In the genomic region with DNA sequence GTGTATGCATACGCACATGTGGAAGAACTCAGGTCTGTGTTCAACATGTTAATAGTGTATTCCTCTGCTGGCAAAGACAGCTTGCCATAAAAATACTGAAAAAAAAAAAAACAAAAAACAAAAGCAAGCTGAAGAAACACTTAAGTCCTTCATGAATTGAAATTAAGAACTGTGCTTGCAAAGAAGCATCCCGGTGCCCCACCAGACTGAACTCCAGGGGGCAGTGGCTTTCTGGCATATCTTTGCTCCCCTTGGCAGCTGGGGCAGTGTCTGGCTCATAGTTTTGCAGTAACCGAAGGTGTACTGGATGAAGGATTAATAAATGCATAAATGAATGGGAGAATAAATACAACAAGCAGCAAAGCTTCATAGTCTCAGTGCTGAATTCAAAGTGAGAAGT, we compare ENCODE assay signal across 8 cellular contexts.
A peak's percentile ranks its signal among the peaks of the same experiment; 100 is the strongest.
DNase-seq lines count a peak whose midpoint lies in the region; ATAC-seq, FAIRE-seq and TF ChIP-seq lines count a peak whose summit lies in the region.

No MANE protein-coding gene starts in this region.

- H3K4me2 ChIP-seq in hepatocyte = peak overlapping the region; percentile 35

- H3K4me3 ChIP-seq in hepatocyte (no peak overlapping the region), tibial nerve (peak overlapping the region in 1 of 4 donors; percentile 12)

- H3K27ac ChIP-seq in hepatocyte (no peak overlapping the region), tibial nerve (peak overlapping the region in 3 of 4 donors; percentile 33 to 85 (median 84))

- H3K27ac Mint-ChIP-seq in activated CD8-positive, alpha-beta memory T cell treated with anti-CD3 and anti-CD28 coated beads, Interleukin-2, amount 10 ng/mL, durations not matched to agents 7 days and 5 days = no peak overlapping the region

- no peaks in the 10 kb centered on the region for H3K36me3 Mint-ChIP-seq in activated CD8-positive, alpha-beta memory T cell treated with anti-CD3 and anti-CD28 coated beads, Interleukin-2, amount 10 ng/mL, durations not matched to agents 7 days and 5 days

- CTCF ChIA-PET in activated CD8-positive, alpha-beta memory T cell treated with anti-CD3 and anti-CD28 coated beads, Interleukin-2, amount 10 ng/mL, durations not matched to agents 7 days and 5 days (lab: Charles Lee) = interaction anchor here (0.6 kb wide), 1 partner anchor 150 kb away, joined by 3 read pairs; no protein-coding TSS in a partner anchor

- TF ChIP-seq POLR2A in tibial nerve (IDR thresholded peaks at IDR 0.05) = no peak

- H3K79me2 ChIP-seq in hepatocyte = no peaks in the 10 kb centered on the region

- TF ChIP-seq CTCF in hepatocyte (IDR thresholded peaks at IDR 0.05; ENCODE audit: poor library complexity) (peak; percentile 27), tibial nerve (IDR thresholded peaks at IDR 0.05) (peak in 3 of 5 experiments; percentile 34 to 47 (median 36))

- H3K4me1 ChIP-seq in hepatocyte (ENCODE audit: insufficient read depth) (peaks cover 6% of the 10 kb centered on the region), tibial nerve (peaks cover 0 to 91% (median 52%) of the 10 kb centered on the region in 4 donors)

- H2AFZ ChIP-seq in hepatocyte = no peak overlapping the region

- WGBS in hepatocyte (ENCODE audit: low lambda C conversion rate, missing lambda C conversion rate) = 71% methylated on average over 3 of the region's 3 CpGs
- WGBS in tibial nerve, 2 donors = 19% methylated on average over 3 of the region's 3 CpGs

- no peaks in the 10 kb centered on the region for H3K36me3 ChIP-seq in hepatocyte (replicated peaks; ENCODE audit: insufficient read depth, low read depth)
- no peaks in the 10 kb centered on the region for H3K36me3 ChIP-seq in tibial nerve

- H3K4me1 Mint-ChIP-seq in activated CD8-positive, alpha-beta memory T cell treated with anti-CD3 and anti-CD28 coated beads, Interleukin-2, amount 10 ng/mL, durations not matched to agents 7 days and 5 days = no peaks in the 10 kb centered on the region

- no peaks in the 10 kb centered on the region for H3K9me2 ChIP-seq in hepatocyte (replicated peaks; ENCODE audit: insufficient read depth)

- TF ChIP-seq EP300 in tibial nerve (IDR thresholded peaks at IDR 0.05) = no peak

- no peaks in the 10 kb centered on the region for H3K27me3 ChIP-seq in hepatocyte
- no peaks in the 10 kb centered on the region for H3K27me3 ChIP-seq in tibial nerve

- DNase-seq in AG20443 (ENCODE audit: low spot score) (peak; percentile 53), HTR-8/SVneo (ENCODE audit: insufficient read length, low spot score) (peak; percentile 15), anterior cingulate cortex (lab: John Stamatoyannopoulos, UW) (peak in 32 of 58 donors; percentile 1 to 68 (median 18)), hepatocyte (ENCODE audit: low spot score) (no peak), tibial nerve (ENCODE audit: low spot score in 2 of 2) (no peak), HuH-7 (ENCODE audit: low spot score) (no peak)
- no peak for DNase-seq in activated CD8-positive, alpha-beta memory T cell treated with anti-CD3 and anti-CD28 coated beads, Interleukin-2, amount 10 ng/mL, durations not matched to agents 7 days and 5 days

- no peak for ATAC-seq in GM18907 (IDR thresholded peaks at IDR 0.05; ENCODE audit: unreplicated experiment)
- ATAC-seq in activated CD8-positive, alpha-beta memory T cell treated with anti-CD3 and anti-CD28 coated beads, Interleukin-2, amount 10 ng/mL, durations not matched to agents 7 days and 5 days = no peak

- H3K27me3 Mint-ChIP-seq in activated CD8-positive, alpha-beta memory T cell treated with anti-CD3 and anti-CD28 coated beads, Interleukin-2, amount 10 ng/mL, durations not matched to agents 7 days and 5 days = peaks cover 24% of the 10 kb centered on the region

- H3K9me3 ChIP-seq in hepatocyte (ENCODE audit: low read depth) (no peaks in the 10 kb centered on the region), tibial nerve (no peaks in the 10 kb centered on the region)

- FAIRE-seq in HTR-8/SVneo (lab: Jason Lieb, UNC) = no peak

- no peaks in the 10 kb centered on the region for H4K20me1 ChIP-seq in hepatocyte (ENCODE audit: insufficient read depth, poor library complexity, severe bottlenecking)

- H3K9me3 Mint-ChIP-seq in activated CD8-positive, alpha-beta memory T cell treated with anti-CD3 and anti-CD28 coated beads, Interleukin-2, amount 10 ng/mL, durations not matched to agents 7 days and 5 days (ENCODE audit: low read depth) = no peaks in the 10 kb centered on the region

- no peak overlapping the region for H3K4me3 Mint-ChIP-seq in activated CD8-positive, alpha-beta memory T cell treated with anti-CD3 and anti-CD28 coated beads, Interleukin-2, amount 10 ng/mL, durations not matched to agents 7 days and 5 days

Comparison
In these comparisons a context has a peak if more than half of its experiments do, and no peak if none do; other contexts are left out.
1. DNase-seq: peak in AG20443 (single experiment), HTR-8/SVneo (single experiment) and anterior cingulate cortex (32 of 58); none in hepatocyte (single experiment), tibial nerve (0 of 2), activated CD8-positive, alpha-beta memory T cell treated with anti-CD3 and anti-CD28 coated beads, Interleukin-2, amount 10 ng/mL, durations not matched to agents 7 days and 5 days (single experiment) and HuH-7 (single experiment).